Comparison of ENCODE assay signal across 9 cellular contexts in genomic region chr18:48475635-48476549, GRCh38.
DNase-seq lines count a peak whose midpoint lies in the region; ATAC-seq, FAIRE-seq and TF ChIP-seq lines count a peak whose summit lies in the region.
"Had no signal": no experiment of that assay in that cellular context is flagged by ENCODE, and none has a peak within 500 bp of the region (broad histone marks: within the 10 kb centered on the region; RNA-seq: fewer than 3 reads in every experiment).

No MANE protein-coding gene starts in this region.

- H3K27me3 Mint-ChIP-seq in natural killer cell treated with Interleukin-12 subunit alpha and Interleukin-12 subunit beta and Interleukin-15 and Interleukin-18, amount 100 ng/mL, for 72 hours: peaks cover 31 to 47% of the 10 kb centered on the region in 2 donors

- H3K9me3 Mint-ChIP-seq in natural killer cell treated with Interleukin-12 subunit alpha and Interleukin-12 subunit beta and Interleukin-15 and Interleukin-18, amount 100 ng/mL, for 72 hours: no peaks in the 10 kb centered on the region

- ATAC-seq in HG02981 (IDR thresholded peaks at IDR 0.05; ENCODE audit: unreplicated experiment) (peak; percentile 63), HG03139 (IDR thresholded peaks at IDR 0.05; ENCODE audit: unreplicated experiment) (no peak), HG02642 (IDR thresholded peaks at IDR 0.05; ENCODE audit: poor library complexity, unreplicated experiment) (no peak)
- peak; percentile 32 to 60 for ATAC-seq in natural killer cell treated with Interleukin-12 subunit alpha and Interleukin-12 subunit beta and Interleukin-15 and Interleukin-18, amount 100 ng/mL, for 72 hours

- peak; percentile 75 for FAIRE-seq in G401.6 (lab: Jason Lieb, UNC)

- H3K4me3 ChIP-seq in WI38 (ENCODE audit: low read depth, low read length) (no peak overlapping the region), fibroblast of mammary gland (ENCODE audit: control insufficient read depth, low read depth, low read length) (no peak overlapping the region)

- no peaks in the 10 kb centered on the region for H3K4me1 Mint-ChIP-seq in natural killer cell treated with Interleukin-12 subunit alpha and Interleukin-12 subunit beta and Interleukin-15 and Interleukin-18, amount 100 ng/mL, for 72 hours (ENCODE audit: low read depth in 2 of 2)

- no peak overlapping the region for H3K4me3 Mint-ChIP-seq in natural killer cell treated with Interleukin-12 subunit alpha and Interleukin-12 subunit beta and Interleukin-15 and Interleukin-18, amount 100 ng/mL, for 72 hours
- H3K4me3 Mint-ChIP-seq: activated naive CD8-positive, alpha-beta T cell had no signal

- DNase-seq in NCI-H226 (peak; percentile 34), fibroblast of mammary gland (ENCODE audit: low read depth) (peak; percentile 78)
- DNase-seq in natural killer cell treated with Interleukin-12 subunit alpha and Interleukin-12 subunit beta and Interleukin-15 and Interleukin-18, amount 100 ng/mL, for 72 hours (ENCODE audit: low spot score): no peak

- TF ChIP-seq CTCF in WI38 (IDR thresholded peaks at IDR 0.05; ENCODE audit: low read depth, low read length) (peak; percentile 83), fibroblast of mammary gland (conservative IDR thresholded peaks at IDR 0.05; ENCODE audit: control insufficient read depth, insufficient read depth, low read depth, low read length) (peak; percentile 90)

- H3K36me3 Mint-ChIP-seq in natural killer cell treated with Interleukin-12 subunit alpha and Interleukin-12 subunit beta and Interleukin-15 and Interleukin-18, amount 100 ng/mL, for 72 hours: no peaks in the 10 kb centered on the region
- H3K36me3 Mint-ChIP-seq: activated naive CD8-positive, alpha-beta T cell had no signal

- no peak overlapping the region for H3K27ac Mint-ChIP-seq in natural killer cell treated with Interleukin-12 subunit alpha and Interleukin-12 subunit beta and Interleukin-15 and Interleukin-18, amount 100 ng/mL, for 72 hours
- H3K27ac Mint-ChIP-seq: activated naive CD8-positive, alpha-beta T cell had no signal

Comparison
In these comparisons a context has a peak if more than half of its experiments do, and no peak if none do; other contexts are left out.
1. ATAC-seq: peak in HG02981 (single experiment) and natural killer cell treated with Interleukin-12 subunit alpha and Interleukin-12 subunit beta and Interleukin-15 and Interleukin-18, amount 100 ng/mL, for 72 hours (2 of 2); none in HG03139 (single experiment) and HG02642 (single experiment).